In the genomic region with DNA sequence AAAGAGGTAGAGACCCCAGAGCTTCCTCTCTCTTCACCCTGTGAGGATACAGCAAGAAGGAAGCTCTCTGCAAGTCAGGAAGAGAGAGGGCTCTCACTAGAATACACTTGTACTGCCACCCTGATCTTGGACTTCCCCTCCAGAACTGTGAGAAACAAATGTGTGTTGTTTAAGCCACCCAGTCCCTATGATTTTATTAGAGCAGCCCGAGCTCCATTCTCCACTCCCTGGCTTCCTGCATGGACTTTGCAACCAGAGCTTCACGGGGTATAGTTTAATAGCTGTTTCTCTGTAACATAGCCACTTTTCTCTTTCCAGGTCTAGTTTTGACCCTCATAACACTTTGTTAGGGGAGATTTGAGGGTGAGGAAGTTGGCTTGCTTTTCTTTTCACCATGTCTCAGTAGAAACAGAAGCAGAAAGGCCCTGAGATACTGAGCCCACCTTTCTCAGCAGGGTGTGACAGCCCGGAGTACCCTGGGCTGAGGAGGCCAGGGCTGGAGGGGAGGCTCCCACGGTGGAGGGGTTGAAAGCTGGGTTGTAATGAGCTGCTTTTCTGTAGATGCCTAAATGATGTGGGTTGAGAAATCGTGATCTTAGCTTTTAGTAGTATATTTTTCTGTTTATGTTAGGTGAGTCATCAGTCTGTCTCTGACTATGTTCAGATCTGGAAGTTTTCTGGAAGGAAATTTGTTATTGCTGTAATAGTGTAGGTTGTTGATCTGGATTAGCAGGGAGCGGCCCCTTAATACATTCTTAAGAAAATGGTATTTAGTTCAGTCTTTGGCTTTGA, we compare ENCODE assay signal across 9 cellular contexts.
A peak's percentile ranks its signal among the peaks of the same experiment; 100 is the strongest.
DNase-seq lines count a peak whose midpoint lies in the region; ATAC-seq, FAIRE-seq and TF ChIP-seq lines count a peak whose summit lies in the region.
"Had no signal": no experiment of that assay in that cellular context is flagged by ENCODE, and none has a peak within 500 bp of the region (broad histone marks: within the 10 kb centered on the region; RNA-seq: fewer than 3 reads in every experiment).

No MANE protein-coding gene starts in this region.

- peak overlapping the region; percentile 68 for H3K9ac ChIP-seq in keratinocyte (ENCODE audit: control insufficient read depth, extremely low read depth, insufficient read depth, low read length)

- no peaks in the 10 kb centered on the region for H3K9me3 Mint-ChIP-seq in activated T-cell treated with anti-CD3 and anti-CD28 coated beads, Interleukin-2, amount 50 U/mL, for 4 hours
- H3K9me3 Mint-ChIP-seq in activated T-helper 1 cell treated with anti-CD3 and anti-CD28 coated beads, Interleukin-12 subunit alpha, Interleukin-12 subunit beta, Interleukin-2, Interleukin-4 antibody, amounts not matched to agents 30 ng/mL and 10 ng/mL and 1 ng/mL, durations not matched to agents 14 hours and 24 hours and 36 hours, result no peaks in the 10 kb centered on the region

- H3K79me2 ChIP-seq in keratinocyte (ENCODE audit: control insufficient read depth, insufficient read depth, low read length), result no peaks in the 10 kb centered on the region

- peak overlapping the region; percentile 72 for H3K27ac ChIP-seq in keratinocyte (ENCODE audit: control insufficient read depth, insufficient read depth, low read length)
- H3K27ac ChIP-seq in thymus (ENCODE audit: low read depth), result peak overlapping the region; percentile 77

- H3K27me3 Mint-ChIP-seq in activated T-cell treated with anti-CD3 and anti-CD28 coated beads, Interleukin-2, amount 50 U/mL, for 4 hours (ENCODE audit: low read depth), result no peaks in the 10 kb centered on the region
- H3K27me3 Mint-ChIP-seq in activated T-helper 1 cell treated with anti-CD3 and anti-CD28 coated beads, Interleukin-12 subunit alpha, Interleukin-12 subunit beta, Interleukin-2, Interleukin-4 antibody, amounts not matched to agents 30 ng/mL and 10 ng/mL and 1 ng/mL, durations not matched to agents 14 hours and 24 hours and 36 hours (ENCODE audit: insufficient read depth), result no peaks in the 10 kb centered on the region

- H3K4me2 ChIP-seq in keratinocyte (ENCODE audit: control insufficient read depth, extremely low read depth, insufficient read depth, low read depth, low read length), result peak overlapping the region; percentile 67

- H2AFZ ChIP-seq in keratinocyte (ENCODE audit: control insufficient read depth, low read length), result peak overlapping the region; percentile 59

- peak; percentile 78 for FAIRE-seq in keratinocyte (lab: Jason Lieb, UNC)

- no peak overlapping the region for H3K4me3 Mint-ChIP-seq in activated T-cell treated with anti-CD3 and anti-CD28 coated beads, Interleukin-2, amount 50 U/mL, for 4 hours
- no peak overlapping the region for H3K4me3 Mint-ChIP-seq in activated T-helper 1 cell treated with anti-CD3 and anti-CD28 coated beads, Interleukin-12 subunit alpha, Interleukin-12 subunit beta, Interleukin-2, Interleukin-4 antibody, amounts not matched to agents 30 ng/mL and 10 ng/mL and 1 ng/mL, durations not matched to agents 14 hours and 24 hours and 36 hours

- H3K27me3 ChIP-seq in keratinocyte (ENCODE audit: control insufficient read depth, extremely low read depth, insufficient read depth, low read length) (no peaks in the 10 kb centered on the region), thymus (ENCODE audit: control insufficient read depth, insufficient read depth) (no peaks in the 10 kb centered on the region)

- dilution Hi-C loops in keratinocyte (cut with MboI; ENCODE audit: extremely low pct_ligation_motif_present, low sequenced_read_pairs), result no loop called here

- peaks cover 37% of the 10 kb centered on the region for H3K36me3 Mint-ChIP-seq in activated T-cell treated with anti-CD3 and anti-CD28 coated beads, Interleukin-2, amount 50 U/mL, for 4 hours (ENCODE audit: insufficient read depth)
- H3K36me3 Mint-ChIP-seq in activated T-helper 1 cell treated with anti-CD3 and anti-CD28 coated beads, Interleukin-12 subunit alpha, Interleukin-12 subunit beta, Interleukin-2, Interleukin-4 antibody, amounts not matched to agents 30 ng/mL and 10 ng/mL and 1 ng/mL, durations not matched to agents 14 hours and 24 hours and 36 hours (ENCODE audit: low read depth), result peaks cover 22% of the 10 kb centered on the region

- intact Hi-C loops in activated T-helper 1 cell treated with anti-CD3 and anti-CD28 coated beads, Interleukin-12 subunit alpha, Interleukin-12 subunit beta, Interleukin-2, Interleukin-4 antibody, amounts not matched to agents 30 ng/mL and 10 ng/mL and 1 ng/mL, durations not matched to agents 14 hours and 24 hours and 36 hours (cut with micrococcal nuclease), result loop anchor here (5.0 kb wide), 2 partner anchors 54 to 84 kb away; no protein-coding TSS in a partner anchor

- H4K20me1 ChIP-seq in keratinocyte (ENCODE audit: control insufficient read depth, extremely low read depth, insufficient read depth, low read length), result no peaks in the 10 kb centered on the region

- H3K9me1 ChIP-seq in keratinocyte (ENCODE audit: control insufficient read depth, extremely low read depth, insufficient read depth, low read length), result no peaks in the 10 kb centered on the region

- peaks cover 0 to under 1% of the 10 kb centered on the region in 2 experiments for H3K36me3 ChIP-seq in keratinocyte (ENCODE audit: control insufficient read depth in 2 of 2, extremely low read depth in 1 of 2, insufficient read depth in 2 of 2, low read length in 2 of 2)
- peaks cover 12% of the 10 kb centered on the region for H3K36me3 ChIP-seq in thymus (ENCODE audit: control insufficient read depth, insufficient read depth)

- H3K4me1 ChIP-seq in keratinocyte (ENCODE audit: control insufficient read depth, extremely low read depth, insufficient read depth, low read length), result peaks cover 20% of the 10 kb centered on the region
- peaks cover 3% of the 10 kb centered on the region for H3K4me1 ChIP-seq in thymus (ENCODE audit: control insufficient read depth, insufficient read depth, low read length)

- peaks cover 13% of the 10 kb centered on the region for H3K4me1 Mint-ChIP-seq in activated T-cell treated with anti-CD3 and anti-CD28 coated beads, Interleukin-2, amount 50 U/mL, for 4 hours (ENCODE audit: low read depth)
- H3K4me1 Mint-ChIP-seq in activated T-helper 1 cell treated with anti-CD3 and anti-CD28 coated beads, Interleukin-12 subunit alpha, Interleukin-12 subunit beta, Interleukin-2, Interleukin-4 antibody, amounts not matched to agents 30 ng/mL and 10 ng/mL and 1 ng/mL, durations not matched to agents 14 hours and 24 hours and 36 hours (ENCODE audit: low read depth), result peaks cover 30% of the 10 kb centered on the region

- H3K27ac Mint-ChIP-seq in activated T-helper 1 cell treated with anti-CD3 and anti-CD28 coated beads, Interleukin-12 subunit alpha, Interleukin-12 subunit beta, Interleukin-2, Interleukin-4 antibody, amounts not matched to agents 30 ng/mL and 10 ng/mL and 1 ng/mL, durations not matched to agents 14 hours and 24 hours and 36 hours, result peak overlapping the region; percentile 77

- DNase-seq in activated T-cell treated with anti-CD3 and anti-CD28 coated beads, Interleukin-2, amount 50 U/mL, for 4 hours, result no peak
- DNase-seq in activated T-cell treated with anti-CD3 and anti-CD28 coated beads, Interleukin-2, amount 50 U/mL, for 1 hour, result no peak
- DNase-seq in activated T-helper 1 cell treated with anti-CD3 and anti-CD28 coated beads, Interleukin-12 subunit alpha, Interleukin-12 subunit beta, Interleukin-2, Interleukin-4 antibody, amounts not matched to agents 30 ng/mL and 10 ng/mL and 1 ng/mL, durations not matched to agents 14 hours and 24 hours and 36 hours (ENCODE audit: low spot score), result no peak
- DNase-seq in keratinocyte (ENCODE audit: low read depth, low spot score) (no peak), NCI-H1436 treated with DMSO at 0.1 percent for 48 hours (lab: John Stamatoyannopoulos, UW) (no peak), anterior cingulate cortex (lab: John Stamatoyannopoulos, UW) (no peak)
- no peak for DNase-seq in effector CD8-positive, alpha-beta T cell (lab: John Stamatoyannopoulos, UW)
- DNase-seq: NCI-H1694 treated with DMSO at 0.1 percent for 48 hours had no signal

- no peaks in the 10 kb centered on the region for H3K9me3 ChIP-seq in keratinocyte (ENCODE audit: control insufficient read depth, low read depth, low read length)
- H3K9me3 ChIP-seq in thymus (ENCODE audit: control insufficient read depth), result no peaks in the 10 kb centered on the region

- ATAC-seq in activated T-cell treated with anti-CD3 and anti-CD28 coated beads, Interleukin-2, amount 50 U/mL, for 4 hours, result peak; percentile 77 to 82

- 75% methylated on average over 6 of the region's 6 CpGs for WGBS in thymus

- H3K4me3 ChIP-seq in keratinocyte (ENCODE audit: control insufficient read depth in 2 of 3, extremely low read depth in 1 of 3, insufficient read depth in 2 of 3, low read depth in 1 of 3, low read length in 3 of 3) (no peak overlapping the region), thymus (ENCODE audit: low read length) (no peak overlapping the region)

- no peak for TF ChIP-seq CTCF in keratinocyte (optimal IDR thresholded peaks at IDR 0.05 in 1 of 3, IDR thresholded peaks at IDR 0.05 in 1 of 3, conservative IDR thresholded peaks at IDR 0.05 in 1 of 3; ENCODE audit: extremely low read depth in 1 of 3, insufficient read depth in 2 of 3, low read length in 3 of 3)
